In the genomic region with DNA sequence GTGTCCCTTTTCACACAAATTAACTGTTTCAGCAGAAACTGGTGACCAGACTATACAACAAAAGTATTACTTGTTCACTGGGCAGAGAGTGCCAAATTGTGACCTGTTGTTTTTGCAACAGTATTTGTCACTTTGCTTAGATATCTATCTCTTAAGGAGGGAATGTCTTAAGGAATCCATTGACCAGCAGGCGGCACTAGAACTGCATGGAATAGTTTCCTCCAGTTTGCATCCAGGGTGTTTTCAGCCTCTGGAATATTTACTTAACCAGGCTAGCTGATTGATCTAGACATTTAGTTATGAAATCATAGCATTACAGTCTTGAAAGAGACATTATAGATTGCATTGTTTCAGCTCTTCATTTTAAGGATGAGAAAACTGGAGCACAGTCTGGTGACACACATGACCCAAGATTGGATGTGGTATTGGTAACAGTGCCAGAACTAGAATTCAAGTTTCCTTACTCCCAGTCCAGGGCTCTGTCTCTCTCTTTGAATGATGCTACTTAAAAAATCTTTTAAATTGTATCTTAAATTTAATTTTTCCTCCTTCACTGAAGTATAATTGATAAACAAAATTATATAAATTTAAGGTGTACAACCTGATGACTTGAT, we compare ENCODE assay signal across 8 cellular contexts. TPM values are rescaled to one million over a fixed set of nuclear protein-coding genes. Genes with fewer than 3 reads are reported as not detected.
DNase-seq lines count a peak whose midpoint lies in the region; ATAC-seq, FAIRE-seq and TF ChIP-seq lines count a peak whose summit lies in the region.

No MANE protein-coding gene starts in this region.

- peaks cover 0 to 5% of the 10 kb centered on the region in 2 donors for H3K27me3 ChIP-seq in breast epithelium

- peak; percentile 54 for DNase-seq in AG08396 (ENCODE audit: low spot score)
- DNase-seq in GM03348 (ENCODE audit: low spot score), result peak; percentile 68
- DNase-seq in NCI-H446 (lab: John Stamatoyannopoulos, UW), result peak; percentile 33 to 65
- peak in 1 of 2 donors; percentile 54 for DNase-seq in breast epithelium (ENCODE audit: low spot score in 2 of 2)
- DNase-seq in left kidney (ENCODE audit: low read depth, low spot score), result peak; percentile 77
- peak; percentile 51 for DNase-seq in urothelium cell line (ENCODE audit: low spot score)
- DNase-seq in activated T-cell treated with anti-CD3 and anti-CD28 coated beads, Interleukin-2, amount 50 U/mL, for 4 hours, result no peak

- no peaks in the 10 kb centered on the region for H3K36me3 ChIP-seq in breast epithelium

- H3K9me3 Mint-ChIP-seq in activated T-cell treated with anti-CD3 and anti-CD28 coated beads, Interleukin-2, amount 50 U/mL, for 4 hours, result peaks cover 14% of the 10 kb centered on the region

- peaks cover 0 to 3% of the 10 kb centered on the region in 2 donors for H3K9me3 ChIP-seq in breast epithelium

- TF ChIP-seq POLR2A in breast epithelium (IDR thresholded peaks at IDR 0.05), result no peak

- H3K4me1 Mint-ChIP-seq in activated T-cell treated with anti-CD3 and anti-CD28 coated beads, Interleukin-2, amount 50 U/mL, for 4 hours (ENCODE audit: low read depth), result no peaks in the 10 kb centered on the region

- peak in 2 of 3 donors; percentile 70 to 71 for TF ChIP-seq CTCF in breast epithelium (IDR thresholded peaks at IDR 0.05)

- H3K36me3 Mint-ChIP-seq in activated T-cell treated with anti-CD3 and anti-CD28 coated beads, Interleukin-2, amount 50 U/mL, for 4 hours (ENCODE audit: insufficient read depth), result no peaks in the 10 kb centered on the region

- H3K27ac ChIP-seq in breast epithelium, result no peak overlapping the region

- no peak overlapping the region for H3K4me3 Mint-ChIP-seq in activated T-cell treated with anti-CD3 and anti-CD28 coated beads, Interleukin-2, amount 50 U/mL, for 4 hours

- no peak for ATAC-seq in activated T-cell treated with anti-CD3 and anti-CD28 coated beads, Interleukin-2, amount 50 U/mL, for 4 hours
- ATAC-seq in HG03457 (IDR thresholded peaks at IDR 0.05; ENCODE audit: unreplicated experiment), result no peak

- no peaks in the 10 kb centered on the region for H3K4me1 ChIP-seq in breast epithelium

- no peak overlapping the region for H3K4me3 ChIP-seq in breast epithelium

- intact Hi-C loops in breast epithelium (cut with DNase I; ENCODE audit: low total_unique reads), result no loop called here

- no peak for FAIRE-seq in urothelium cell line (lab: Jason Lieb, UNC)

- peaks cover 52% of the 10 kb centered on the region for H3K27me3 Mint-ChIP-seq in activated T-cell treated with anti-CD3 and anti-CD28 coated beads, Interleukin-2, amount 50 U/mL, for 4 hours (ENCODE audit: low read depth)

RNA-seq across cellular contexts. Expression of gene RPTN, which starts 16.9 kb away (rescaled TPM):
- total RNA-seq in breast epithelium, result not detected
- total RNA-seq in activated T-cell treated with anti-CD3 and anti-CD28 coated beads, Interleukin-2, amount 50 U/mL, for 4 hours, result not detected

RNA-seq across cellular contexts. Expression of gene TCHH, which starts 26.8 kb away (rescaled TPM):
- total RNA-seq in breast epithelium, result 1 to 10 TPM in 1 of 3 donors, under 1 TPM in 2; under 0.01 to 3.0 (median 0.15) TPM
- under 1 TPM in 2 of 3 donors, not detected in 1; 0.03 to 0.05 TPM for total RNA-seq in activated T-cell treated with anti-CD3 and anti-CD28 coated beads, Interleukin-2, amount 50 U/mL, for 4 hours

RNA-seq across cellular contexts. Expression of gene TCHHL1, which starts 53.2 kb away (rescaled TPM):
- total RNA-seq in breast epithelium, result not detected
- not detected for total RNA-seq in activated T-cell treated with anti-CD3 and anti-CD28 coated beads, Interleukin-2, amount 50 U/mL, for 4 hours
